In the genomic region with DNA sequence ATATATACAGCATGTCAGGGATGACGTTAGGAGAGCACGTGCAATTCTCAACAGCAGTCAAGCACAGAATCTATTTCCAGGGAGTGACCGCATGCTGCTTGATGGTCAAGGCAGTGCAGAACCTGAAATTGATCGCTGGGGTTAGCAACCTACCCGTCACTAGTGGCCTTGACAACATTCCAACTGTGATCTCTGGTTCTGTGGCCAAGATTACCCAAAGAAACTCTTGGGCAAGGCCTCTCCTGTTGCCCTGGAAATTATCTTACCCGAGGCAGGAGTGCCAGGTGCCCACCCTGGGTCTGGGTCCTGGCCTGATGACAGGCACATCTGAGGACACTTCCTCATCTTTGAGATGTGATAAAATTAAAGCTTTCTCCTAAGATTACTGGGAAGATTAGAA, we compare ENCODE assay signal across 1 cellular context.
TF ChIP-seq lines count a peak whose summit lies in the region.

No MANE protein-coding gene starts in this region.

TF ChIP-seq in SK-N-SH, 30 proteins besides CTCF, POLR2A, EP300 and RAD21 (continued from another document):
- TF ChIP-seq, protein P1, sequence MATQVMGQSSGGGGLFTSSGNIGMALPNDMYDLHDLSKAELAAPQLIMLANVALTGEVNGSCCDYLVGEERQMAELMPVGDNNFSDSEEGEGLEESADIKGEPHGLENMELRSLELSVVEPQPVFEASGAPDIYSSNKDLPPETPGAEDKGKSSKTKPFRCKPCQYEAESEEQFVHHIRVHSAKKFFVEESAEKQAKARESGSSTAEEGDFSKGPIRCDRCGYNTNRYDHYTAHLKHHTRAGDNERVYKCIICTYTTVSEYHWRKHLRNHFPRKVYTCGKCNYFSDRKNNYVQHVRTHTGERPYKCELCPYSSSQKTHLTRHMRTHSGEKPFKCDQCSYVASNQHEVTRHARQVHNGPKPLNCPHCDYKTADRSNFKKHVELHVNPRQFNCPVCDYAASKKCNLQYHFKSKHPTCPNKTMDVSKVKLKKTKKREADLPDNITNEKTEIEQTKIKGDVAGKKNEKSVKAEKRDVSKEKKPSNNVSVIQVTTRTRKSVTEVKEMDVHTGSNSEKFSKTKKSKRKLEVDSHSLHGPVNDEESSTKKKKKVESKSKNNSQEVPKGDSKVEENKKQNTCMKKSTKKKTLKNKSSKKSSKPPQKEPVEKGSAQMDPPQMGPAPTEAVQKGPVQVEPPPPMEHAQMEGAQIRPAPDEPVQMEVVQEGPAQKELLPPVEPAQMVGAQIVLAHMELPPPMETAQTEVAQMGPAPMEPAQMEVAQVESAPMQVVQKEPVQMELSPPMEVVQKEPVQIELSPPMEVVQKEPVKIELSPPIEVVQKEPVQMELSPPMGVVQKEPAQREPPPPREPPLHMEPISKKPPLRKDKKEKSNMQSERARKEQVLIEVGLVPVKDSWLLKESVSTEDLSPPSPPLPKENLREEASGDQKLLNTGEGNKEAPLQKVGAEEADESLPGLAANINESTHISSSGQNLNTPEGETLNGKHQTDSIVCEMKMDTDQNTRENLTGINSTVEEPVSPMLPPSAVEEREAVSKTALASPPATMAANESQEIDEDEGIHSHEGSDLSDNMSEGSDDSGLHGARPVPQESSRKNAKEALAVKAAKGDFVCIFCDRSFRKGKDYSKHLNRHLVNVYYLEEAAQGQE (IDR thresholded peaks at IDR 0.05; ENCODE audit: low read depth, low read length) = no peak
- TF ChIP-seq, protein P2, sequence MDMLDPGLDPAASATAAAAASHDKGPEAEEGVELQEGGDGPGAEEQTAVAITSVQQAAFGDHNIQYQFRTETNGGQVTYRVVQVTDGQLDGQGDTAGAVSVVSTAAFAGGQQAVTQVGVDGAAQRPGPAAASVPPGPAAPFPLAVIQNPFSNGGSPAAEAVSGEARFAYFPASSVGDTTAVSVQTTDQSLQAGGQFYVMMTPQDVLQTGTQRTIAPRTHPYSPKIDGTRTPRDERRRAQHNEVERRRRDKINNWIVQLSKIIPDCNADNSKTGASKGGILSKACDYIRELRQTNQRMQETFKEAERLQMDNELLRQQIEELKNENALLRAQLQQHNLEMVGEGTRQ (IDR thresholded peaks at IDR 0.05; ENCODE audit: borderline replicate concordance, low read depth, low read length) = no peak
- TF ChIP-seq, protein P3, sequence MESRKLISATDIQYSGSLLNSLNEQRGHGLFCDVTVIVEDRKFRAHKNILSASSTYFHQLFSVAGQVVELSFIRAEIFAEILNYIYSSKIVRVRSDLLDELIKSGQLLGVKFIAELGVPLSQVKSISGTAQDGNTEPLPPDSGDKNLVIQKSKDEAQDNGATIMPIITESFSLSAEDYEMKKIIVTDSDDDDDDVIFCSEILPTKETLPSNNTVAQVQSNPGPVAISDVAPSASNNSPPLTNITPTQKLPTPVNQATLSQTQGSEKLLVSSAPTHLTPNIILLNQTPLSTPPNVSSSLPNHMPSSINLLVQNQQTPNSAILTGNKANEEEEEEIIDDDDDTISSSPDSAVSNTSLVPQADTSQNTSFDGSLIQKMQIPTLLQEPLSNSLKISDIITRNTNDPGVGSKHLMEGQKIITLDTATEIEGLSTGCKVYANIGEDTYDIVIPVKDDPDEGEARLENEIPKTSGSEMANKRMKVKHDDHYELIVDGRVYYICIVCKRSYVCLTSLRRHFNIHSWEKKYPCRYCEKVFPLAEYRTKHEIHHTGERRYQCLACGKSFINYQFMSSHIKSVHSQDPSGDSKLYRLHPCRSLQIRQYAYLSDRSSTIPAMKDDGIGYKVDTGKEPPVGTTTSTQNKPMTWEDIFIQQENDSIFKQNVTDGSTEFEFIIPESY (IDR thresholded peaks at IDR 0.05; ENCODE audit: borderline replicate concordance, low read depth) = no peak
- TF ChIP-seq RXRA (IDR thresholded peaks at IDR 0.05; ENCODE audit: borderline replicate concordance, low read depth) (no peak), MEF2A (IDR thresholded peaks at IDR 0.05; ENCODE audit: borderline replicate concordance, low read depth) (no peak), NFIC (IDR thresholded peaks at IDR 0.05; ENCODE audit: borderline replicate concordance) (no peak), TAF1 (IDR thresholded peaks at IDR 0.05; ENCODE audit: borderline replicate concordance, low read depth, low read length) (no peak), JUND (IDR thresholded peaks at IDR 0.05) (no peak), FOXM1 (IDR thresholded peaks at IDR 0.05; ENCODE audit: low read depth) (no peak)
